ENCODE assay signal across 16 cellular contexts in genomic region chr1:186659946-186660472, GRCh38.
"Had no signal": no experiment of that assay in that cellular context is flagged by ENCODE, and none has a peak within 500 bp of the region (broad histone marks: within the 10 kb centered on the region; RNA-seq: fewer than 3 reads in every experiment).

No MANE protein-coding gene starts in this region.

- H3K27ac ChIP-seq: left ventricle myocardium inferior, ovary, prostate gland, upper lobe of left lung had no signal

- H3K4me1 ChIP-seq: left ventricle myocardium inferior, prostate gland, upper lobe of left lung had no signal

- H3K9me3 ChIP-seq: ovary, prostate gland, upper lobe of left lung had no signal

- DNase-seq: activated CD4-positive, alpha-beta memory T cell treated with anti-CD3 and anti-CD28 coated beads for 36 hours; activated CD4-positive, alpha-beta T cell treated with anti-CD3 and anti-CD28 coated beads for 48 hours; activated effector memory CD4-positive, alpha-beta T cell treated with anti-CD3 and anti-CD28 coated beads, Interleukin-2, amount 50 U/mL, for 16 hours; activated naive CD4-positive, alpha-beta T cell treated with anti-CD3 and anti-CD28 coated beads, Interleukin-2, amount 10 ng/mL, durations not matched to agents 7 days and 5 days; dermis blood vessel endothelial cell; effector CD8-positive, alpha-beta T cell; foreskin melanocyte; hippocampal formation; left ventricle myocardium inferior; natural killer cell; ovary; stimulated activated CD4-positive, alpha-beta T cell treated with anti-CD3 and anti-CD28 coated beads, Interleukin-4, amount 100 ng/mL, for 24 hours; stimulated activated naive CD4-positive, alpha-beta T cell treated with Interleukin-2 at 50 U/mL for 16 hours; T1000; upper lobe of left lung had no signal

- H3K4me3 ChIP-seq: left ventricle myocardium inferior, ovary, prostate gland, upper lobe of left lung had no signal

- H3K27me3 ChIP-seq: ovary, upper lobe of left lung had no signal

- H3K36me3 ChIP-seq: left ventricle myocardium inferior, ovary, prostate gland, upper lobe of left lung had no signal
